ENCODE assay signal across 23 cellular contexts in genomic region chr13:28468520-28468915, GRCh38. TPM values are rescaled to one million over a fixed set of nuclear protein-coding genes. Genes with fewer than 3 reads are reported as not detected.
"Had no signal": no experiment of that assay in that cellular context is flagged by ENCODE, and none has a peak within 500 bp of the region (broad histone marks: within the 10 kb centered on the region; RNA-seq: fewer than 3 reads in every experiment).

No MANE protein-coding gene starts in this region.

- H3K36me3 Mint-ChIP-seq: activated naive CD4-positive, alpha-beta T cell treated with anti-CD3 and anti-CD28 coated beads, Interleukin-2, amount 10 ng/mL, durations not matched to agents 7 days and 5 days had no signal

- H3K4me1 Mint-ChIP-seq: activated naive CD4-positive, alpha-beta T cell treated with anti-CD3 and anti-CD28 coated beads, Interleukin-2, amount 10 ng/mL, durations not matched to agents 7 days and 5 days had no signal

- H3K4me1 ChIP-seq: breast epithelium, testis, upper lobe of right lung had no signal

- H3K4me3 Mint-ChIP-seq: activated CD4-positive, alpha-beta T cell treated with anti-CD3 and anti-CD28 coated beads, Interleukin-2, amount 10 ng/mL, durations not matched to agents 24 days and 14 days; activated CD8-positive, alpha-beta T cell treated with anti-CD3 and anti-CD28 coated beads for 36 hours; activated naive CD4-positive, alpha-beta T cell treated with anti-CD3 and anti-CD28 coated beads, Interleukin-2, amount 10 ng/mL, durations not matched to agents 7 days and 5 days; activated T-cell treated with anti-CD3 and anti-CD28 coated beads, Interleukin-2, amount 50 U/mL, for 24 hours; effector memory CD8-positive, alpha-beta T cell had no signal

- H3K9me3 ChIP-seq: breast epithelium, testis, upper lobe of right lung had no signal

- H3K9me3 Mint-ChIP-seq: activated CD4-positive, alpha-beta T cell treated with anti-CD3 and anti-CD28 coated beads, Interleukin-2, amount 10 ng/mL, durations not matched to agents 24 days and 14 days; activated CD8-positive, alpha-beta T cell treated with anti-CD3 and anti-CD28 coated beads for 36 hours; activated naive CD4-positive, alpha-beta T cell treated with anti-CD3 and anti-CD28 coated beads, Interleukin-2, amount 10 ng/mL, durations not matched to agents 7 days and 5 days; activated T-cell treated with anti-CD3 and anti-CD28 coated beads, Interleukin-2, amount 50 U/mL, for 24 hours; effector memory CD8-positive, alpha-beta T cell had no signal

- H3K4me3 ChIP-seq: breast epithelium, testis, upper lobe of right lung had no signal

- H3K27ac ChIP-seq: breast epithelium, epithelial cell of prostate, testis, upper lobe of right lung, VCaP had no signal

- ATAC-seq: activated CD8-positive, alpha-beta T cell treated with anti-CD3 and anti-CD28 coated beads for 36 hours; effector memory CD8-positive, alpha-beta T cell; left colon had no signal

- H3K27ac Mint-ChIP-seq: activated CD4-positive, alpha-beta T cell treated with anti-CD3 and anti-CD28 coated beads, Interleukin-2, amount 10 ng/mL, durations not matched to agents 24 days and 14 days; activated CD8-positive, alpha-beta T cell treated with anti-CD3 and anti-CD28 coated beads for 36 hours; activated naive CD4-positive, alpha-beta T cell treated with anti-CD3 and anti-CD28 coated beads, Interleukin-2, amount 10 ng/mL, durations not matched to agents 7 days and 5 days; activated T-cell treated with anti-CD3 and anti-CD28 coated beads, Interleukin-2, amount 50 U/mL, for 24 hours; effector memory CD8-positive, alpha-beta T cell; progenitor cell of endocrine pancreas had no signal

- DNase-seq: activated CD4-positive, alpha-beta T cell treated with anti-CD3 and anti-CD28 coated beads, Interleukin-2, amount 10 ng/mL, durations not matched to agents 24 days and 14 days; activated CD8-positive, alpha-beta T cell treated with anti-CD3 and anti-CD28 coated beads for 36 hours; activated effector memory CD4-positive, alpha-beta T cell treated with Interleukin-2 at 50 U/mL for 16 hours; activated naive CD4-positive, alpha-beta T cell treated with anti-CD3 and anti-CD28 coated beads, Interleukin-2, amount 10 ng/mL, durations not matched to agents 7 days and 5 days; activated T-cell treated with anti-CD3 and anti-CD28 coated beads, Interleukin-2, amount 50 U/mL, for 24 hours; cerebellar nuclear complex; dermis blood vessel endothelial cell; effector memory CD8-positive, alpha-beta T cell; foreskin fibroblast; hippocampal formation; left colon; stimulated activated CD4-positive, alpha-beta T cell treated with anti-CD3 and anti-CD28 coated beads, Interleukin-15, amount 100 ng/mL, for 24 hours; stimulated activated CD4-positive, alpha-beta T cell treated with anti-CD3 and anti-CD28 coated beads, Interleukin-4, amount 100 ng/mL, for 1 hour; T-helper 2 cell; testis; upper lobe of right lung had no signal

- H3K27me3 ChIP-seq: breast epithelium, testis, upper lobe of right lung had no signal

- H3K36me3 ChIP-seq: breast epithelium, upper lobe of right lung had no signal

- H3K27me3 Mint-ChIP-seq: activated CD4-positive, alpha-beta T cell treated with anti-CD3 and anti-CD28 coated beads, Interleukin-2, amount 10 ng/mL, durations not matched to agents 24 days and 14 days; activated CD8-positive, alpha-beta T cell treated with anti-CD3 and anti-CD28 coated beads for 36 hours had no signal

RNA-seq across cellular contexts. Expression of gene FLT1, which starts 26.4 kb away (rescaled TPM):
- total RNA-seq: myocyte, osteoblast had no signal
- polyA plus RNA-seq: neural cell had no signal
